Comparison of ENCODE assay signal across 9 cellular contexts in the genomic region with DNA sequence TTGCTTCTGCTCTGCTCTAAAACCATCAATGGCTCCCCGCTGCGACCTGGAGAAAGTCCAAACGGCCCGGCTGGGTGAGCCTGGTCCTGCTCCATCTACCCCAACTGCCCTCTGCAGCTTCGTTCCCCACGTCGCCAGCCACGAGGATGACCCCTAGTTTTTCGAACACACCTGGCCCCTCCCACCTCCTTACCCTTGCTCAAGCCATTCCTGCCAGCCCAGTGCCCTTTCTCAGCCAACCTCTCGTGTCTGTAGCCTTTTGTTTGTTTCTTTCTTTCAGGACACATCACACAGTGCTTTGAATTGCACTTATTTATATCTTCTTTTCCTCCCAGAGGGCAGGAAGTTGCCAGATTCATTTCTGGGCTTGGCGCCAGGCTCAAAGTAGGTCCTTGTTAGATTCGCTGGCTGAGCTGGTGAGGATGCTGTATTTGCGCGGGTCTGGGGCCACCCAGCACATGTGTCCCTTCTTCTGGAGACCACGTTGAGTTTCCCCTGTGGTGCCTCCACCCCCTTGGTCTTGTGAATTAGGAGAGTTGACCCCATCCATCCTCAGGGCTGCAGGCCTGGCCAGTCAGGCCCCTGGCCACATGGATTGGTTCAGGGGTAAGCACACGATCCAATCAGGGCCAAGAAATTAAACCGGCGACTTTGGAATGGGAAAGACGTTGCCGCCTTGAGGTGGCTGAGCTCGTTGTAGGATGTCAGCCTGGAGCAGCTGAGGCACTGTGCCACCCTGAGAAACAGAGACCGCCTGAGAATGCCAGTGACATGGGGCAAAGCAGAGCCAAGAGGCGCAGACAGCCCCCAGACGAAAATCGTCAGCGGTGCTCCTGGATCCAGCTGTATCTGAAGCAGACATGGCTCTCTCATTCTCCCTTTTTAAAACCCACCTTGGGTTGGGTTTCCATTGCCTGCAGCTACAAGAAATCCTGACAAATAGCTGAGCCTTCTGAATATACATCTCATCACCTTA.
A peak's percentile ranks its signal among the peaks of the same experiment; 100 is the strongest.
DNase-seq lines count a peak whose midpoint lies in the region; ATAC-seq and TF ChIP-seq lines count a peak whose summit lies in the region.
"Had no signal": no experiment of that assay in that cellular context is flagged by ENCODE, and none has a peak within 500 bp of the region (broad histone marks: within the 10 kb centered on the region; RNA-seq: fewer than 3 reads in every experiment).

No MANE protein-coding gene starts in this region.

- no peaks in the 10 kb centered on the region for H4K20me1 ChIP-seq in PC-9 (ENCODE audit: insufficient read depth)

- CTCF ChIA-PET in activated CD4-positive, alpha-beta T cell treated with anti-CD3 and anti-CD28 coated beads, Interleukin-2, amount 10 ng/mL, durations not matched to agents 7 days and 5 days (lab: Charles Lee) = interaction anchor here (0.6 to 2.4 kb wide), 6 partner anchors 8 to 50 kb away, joined by 3 to 9 read pairs (median 3); no protein-coding TSS in a partner anchor
- CTCF ChIA-PET in PC-9 (lab: Charles Lee) = no interaction called here

- peak; percentile 30 for DNase-seq in activated CD4-positive, alpha-beta T cell treated with anti-CD3 and anti-CD28 coated beads, Interleukin-2, amount 10 ng/mL, durations not matched to agents 7 days and 5 days
- no peak for DNase-seq in activated CD4-positive, alpha-beta T cell treated with anti-CD3 and anti-CD28 coated beads for 48 hours
- peak; percentile 58 to 62 for DNase-seq in PC-9

- H3K27me3 Mint-ChIP-seq in activated CD4-positive, alpha-beta T cell treated with anti-CD3 and anti-CD28 coated beads, Interleukin-2, amount 10 ng/mL, durations not matched to agents 7 days and 5 days = no peaks in the 10 kb centered on the region

- peaks cover 71% of the 10 kb centered on the region for H3K4me1 Mint-ChIP-seq in activated CD4-positive, alpha-beta T cell treated with anti-CD3 and anti-CD28 coated beads, Interleukin-2, amount 10 ng/mL, durations not matched to agents 7 days and 5 days

- POLR2A ChIA-PET in activated CD4-positive, alpha-beta T cell treated with anti-CD3 and anti-CD28 coated beads, Interleukin-2, amount 10 ng/mL, durations not matched to agents 7 days and 5 days (lab: Charles Lee) = no interaction called here
- POLR2A ChIA-PET in PC-9 (lab: Charles Lee; ENCODE audit: unreplicated experiment) = interaction anchor here (0.6 kb wide), 1 partner anchor 145 kb away, joined by 4 read pairs; no protein-coding TSS in a partner anchor

- H2AFZ ChIP-seq in PC-9 = no peak overlapping the region

- intact Hi-C loops in PC-9 (cut with micrococcal nuclease; ENCODE audit: unreplicated experiment) = no loop called here

- H3K27me3 ChIP-seq in PC-9 (ENCODE audit: insufficient read depth, low read depth) (no peaks in the 10 kb centered on the region), duodenal mucosa (ENCODE audit: control insufficient read depth in 1 of 2, insufficient read depth in 2 of 2, low read length in 2 of 2) (no peaks in the 10 kb centered on the region), mucosa of rectum (ENCODE audit: control insufficient read depth in 2 of 2, insufficient read depth in 2 of 2, low read length in 2 of 2) (no peaks in the 10 kb centered on the region)

- H3K36me3 Mint-ChIP-seq in activated CD4-positive, alpha-beta T cell treated with anti-CD3 and anti-CD28 coated beads, Interleukin-2, amount 10 ng/mL, durations not matched to agents 7 days and 5 days (ENCODE audit: low read depth) = no peaks in the 10 kb centered on the region
- H3K36me3 Mint-ChIP-seq: CD8-positive, alpha-beta T cell had no signal

- peaks cover 28% of the 10 kb centered on the region for H3F3A ChIP-seq in PC-9 (ENCODE audit: insufficient read depth, low read depth)

- H3K79me2 ChIP-seq in PC-9 (ENCODE audit: low read depth) = no peaks in the 10 kb centered on the region

- no peaks in the 10 kb centered on the region for H3K9me2 ChIP-seq in PC-9 (ENCODE audit: insufficient read depth)

- peaks cover 61% of the 10 kb centered on the region for H3K4me1 ChIP-seq in PC-9 (replicated peaks; ENCODE audit: insufficient read depth)
- peaks cover 14 to 28% of the 10 kb centered on the region in 2 donors for H3K4me1 ChIP-seq in duodenal mucosa (ENCODE audit: control insufficient read depth in 1 of 2, insufficient read depth in 2 of 2, low read length in 2 of 2)
- peaks cover 11 to 12% of the 10 kb centered on the region in 2 donors for H3K4me1 ChIP-seq in mucosa of rectum (ENCODE audit: control insufficient read depth in 2 of 2, insufficient read depth in 2 of 2, low read length in 2 of 2)

- no peak for ATAC-seq in HG03442 (IDR thresholded peaks at IDR 0.05; ENCODE audit: unreplicated experiment)
- ATAC-seq in HG02840 (IDR thresholded peaks at IDR 0.05; ENCODE audit: low FRiP score, unreplicated experiment) = no peak
- ATAC-seq in HG02970 (IDR thresholded peaks at IDR 0.05; ENCODE audit: low FRiP score, unreplicated experiment) = no peak
- ATAC-seq: CD8-positive, alpha-beta T cell had no signal

- H3K9ac ChIP-seq in duodenal mucosa (ENCODE audit: low read depth in 1 of 2, low read length in 2 of 2) (no peak overlapping the region), mucosa of rectum (ENCODE audit: low read depth in 1 of 2, low read length in 2 of 2) (peak overlapping the region; percentile 24 to 51)

- peak overlapping the region; percentile 24 for H3K4me3 Mint-ChIP-seq in activated CD4-positive, alpha-beta T cell treated with anti-CD3 and anti-CD28 coated beads, Interleukin-2, amount 10 ng/mL, durations not matched to agents 7 days and 5 days
- H3K4me3 Mint-ChIP-seq: CD8-positive, alpha-beta T cell had no signal

- BruUV-seq in PC-9 (replicated peaks; lab: Mats Ljungman, UMichigan) = no TSS peak

- H3K4me3 ChIP-seq in PC-9 = no peak overlapping the region
- no peak overlapping the region for H3K4me3 ChIP-seq in duodenal mucosa (ENCODE audit: low read depth in 1 of 2, low read length in 2 of 2)
- H3K4me3 ChIP-seq in mucosa of rectum (ENCODE audit: low read length in 2 of 2) = peak overlapping the region in 1 of 2 donors; percentile 56

- TF ChIP-seq CTCF in PC-9 (conservative IDR thresholded peaks at IDR 0.05) = no peak

- H3K4me2 ChIP-seq in PC-9 = peak overlapping the region; percentile 17; the same call in 1 of the 2 replicates

- no peaks in the 10 kb centered on the region for H3K9me3 Mint-ChIP-seq in activated CD4-positive, alpha-beta T cell treated with anti-CD3 and anti-CD28 coated beads, Interleukin-2, amount 10 ng/mL, durations not matched to agents 7 days and 5 days
- H3K9me3 Mint-ChIP-seq: CD8-positive, alpha-beta T cell had no signal

- H3K9me3 ChIP-seq in PC-9 (ENCODE audit: insufficient read depth, low read depth) = no peaks in the 10 kb centered on the region
- no peaks in the 10 kb centered on the region for H3K9me3 ChIP-seq in duodenal mucosa (ENCODE audit: control insufficient read depth in 1 of 2, low read length in 2 of 2)
- no peaks in the 10 kb centered on the region for H3K9me3 ChIP-seq in mucosa of rectum (ENCODE audit: control insufficient read depth in 2 of 2, low read length in 2 of 2)

- H3K27ac Mint-ChIP-seq in activated CD4-positive, alpha-beta T cell treated with anti-CD3 and anti-CD28 coated beads, Interleukin-2, amount 10 ng/mL, durations not matched to agents 7 days and 5 days = peak overlapping the region; percentile 65
- H3K27ac Mint-ChIP-seq: CD8-positive, alpha-beta T cell had no signal

- H3K27ac ChIP-seq in PC-9 (peak overlapping the region; percentile 25; the same call in 1 of the 2 replicates), duodenal mucosa (ENCODE audit: low read depth, low read length) (peak overlapping the region; percentile 42), mucosa of rectum (ENCODE audit: low read depth in 2 of 2, low read length in 2 of 2) (peak overlapping the region; percentile 60 to 65)

- no peaks in the 10 kb centered on the region for H3K36me3 ChIP-seq in PC-9 (ENCODE audit: low read depth)
- H3K36me3 ChIP-seq in duodenal mucosa (ENCODE audit: control insufficient read depth in 1 of 2, insufficient read depth in 2 of 2, low read length in 2 of 2) = no peaks in the 10 kb centered on the region
- no peaks in the 10 kb centered on the region for H3K36me3 ChIP-seq in mucosa of rectum (ENCODE audit: control insufficient read depth in 2 of 2, insufficient read depth in 2 of 2, low read length in 2 of 2)

Comparison
In these comparisons a context has a peak if more than half of its experiments do, and no peak if none do; other contexts are left out.
1. H3K9ac ChIP-seq: peak in mucosa of rectum (2 of 2); none in duodenal mucosa (0 of 2).
2. Peak in every context shown above with its lines, with median percentiles within 50 percentile points of each other: H3K27ac ChIP-seq.